Comparison of ENCODE assay signal across 29 cellular contexts in the genomic region with DNA sequence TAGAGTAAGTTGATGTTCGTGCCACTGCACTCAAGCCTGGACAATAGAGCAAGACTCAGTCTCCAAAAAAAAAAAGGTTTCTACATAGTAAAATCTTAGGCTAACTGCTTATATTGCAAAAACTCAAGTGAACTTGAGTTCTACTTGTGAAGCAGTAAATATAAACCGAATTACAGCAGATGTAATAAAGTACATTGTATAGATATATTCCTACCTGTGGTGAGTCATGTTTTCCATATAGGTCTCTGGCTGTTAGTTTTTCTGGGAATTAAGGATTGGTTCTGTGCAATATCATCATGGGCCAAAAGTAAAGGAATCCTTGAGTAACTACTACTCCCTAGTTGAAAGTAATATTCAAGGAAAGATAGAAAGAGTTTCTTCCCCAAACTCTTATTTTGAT.
DNase-seq lines count a peak whose midpoint lies in the region; ATAC-seq and TF ChIP-seq lines count a peak whose summit lies in the region.
"Had no signal": no experiment of that assay in that cellular context is flagged by ENCODE, and none has a peak within 500 bp of the region (broad histone marks: within the 10 kb centered on the region; RNA-seq: fewer than 3 reads in every experiment).

No MANE protein-coding gene starts in this region.

- 73 to 100% (median 90%) methylated on average over 2 of the region's 2 CpGs for WGBS in adrenal gland, 4 donors

- H3K4me3 ChIP-seq in mucosa of descending colon (no peak overlapping the region), adrenal gland (no peak overlapping the region)
- H3K4me3 ChIP-seq: A549; BLaER1; BLaER1 treated with 17β-estradiol and CSF1 and Interleukin-3, amounts not matched to agents 10 nM and 100 nM had no signal

- no peak overlapping the region for H3K27ac ChIP-seq in adrenal gland
- H3K27ac ChIP-seq: 22Rv1; A549; BLaER1; BLaER1 treated with 17β-estradiol and CSF1 and Interleukin-3, amounts not matched to agents 10 nM and 100 nM; C4-2B had no signal

- no peak for DNase-seq in left colon
- DNase-seq in mucosa of descending colon: no peak
- no peak for DNase-seq in adrenal gland
- DNase-seq: 8988T; ACHN; AML-193; BE2C; C1 segment of cervical spinal cord; Caco-2; Calu3; CD4-positive, alpha-beta memory T cell; CD4-positive, alpha-beta T cell; CD4-positive, CD25-positive, alpha-beta regulatory T cell; CD8-positive, alpha-beta memory T cell; CD8-positive, alpha-beta T cell; COR-L47; DMS 273 treated with DMSO at 0.1 percent for 48 hours; DMS153; DMS53; DMS79; DMS79 treated with DMSO at 0.1 percent for 48 hours; DND-41; EL had no signal

- intact Hi-C loops in left colon (cut with DNase I, micrococcal nuclease): no loop called here
- intact Hi-C loops in mucosa of descending colon (cut with DNase I, micrococcal nuclease): no loop called here
- intact Hi-C loops in adrenal gland (cut with DNase I): no loop called here

- peak; percentile 58 for ATAC-seq in left colon
- peak; percentile 67 for ATAC-seq in mucosa of descending colon
- ATAC-seq in HG03135 (IDR thresholded peaks at IDR 0.05; ENCODE audit: unreplicated experiment): no peak
- ATAC-seq: A549; CD8-positive, alpha-beta T cell had no signal

- no peaks in the 10 kb centered on the region for H3K9me3 ChIP-seq in mucosa of descending colon
- no peaks in the 10 kb centered on the region for H3K9me3 ChIP-seq in adrenal gland (replicated peaks in 1 of 3)
- H3K9me3 ChIP-seq: A549, BE2C, Caco-2 had no signal

- no peaks in the 10 kb centered on the region for H3K4me1 ChIP-seq in mucosa of descending colon (ENCODE audit: low read depth)
- no peaks in the 10 kb centered on the region for H3K4me1 ChIP-seq in adrenal gland (replicated peaks in 1 of 2)
- H3K4me1 ChIP-seq: A549, BE2C, Caco-2 had no signal

- H3K27me3 ChIP-seq in adrenal gland: no peaks in the 10 kb centered on the region
- H3K27me3 ChIP-seq: BE2C; BLaER1; BLaER1 treated with 17β-estradiol and CSF1 and Interleukin-3, amounts not matched to agents 10 nM and 100 nM had no signal

- no peak for TF ChIP-seq CTCF in mucosa of descending colon (IDR thresholded peaks at IDR 0.05)
- TF ChIP-seq CTCF in adrenal gland (IDR thresholded peaks at IDR 0.05): no peak

- no peak for TF ChIP-seq POLR2A in adrenal gland (IDR thresholded peaks at IDR 0.05)

- H3K36me3 ChIP-seq in mucosa of descending colon (ENCODE audit: low read depth): no peaks in the 10 kb centered on the region
- no peaks in the 10 kb centered on the region for H3K36me3 ChIP-seq in adrenal gland (replicated peaks in 1 of 2)
- H3K36me3 ChIP-seq: BE2C, BLaER1 had no signal
